Comparison of ENCODE assay signal across 11 cellular contexts in genomic region chr18:23142285-23142929, GRCh38. TPM values are rescaled to one million over a fixed set of nuclear protein-coding genes. Genes with fewer than 3 reads are reported as not detected.
DNase-seq lines count a peak whose midpoint lies in the region; ATAC-seq, FAIRE-seq and TF ChIP-seq lines count a peak whose summit lies in the region.
"Had no signal": no experiment of that assay in that cellular context is flagged by ENCODE, and none has a peak within 500 bp of the region (broad histone marks: within the 10 kb centered on the region; RNA-seq: fewer than 3 reads in every experiment).

No MANE protein-coding gene starts in this region.

- H3K9me2 ChIP-seq in PC-3 (replicated peaks; ENCODE audit: low read length): no peaks in the 10 kb centered on the region

- H3K27ac Mint-ChIP-seq in Caco-2 (ENCODE audit: unreplicated experiment) (peak overlapping the region; percentile 95), nephron progenitor cell (peak overlapping the region; percentile 49)

- H3K4me1 ChIP-seq in Caco-2 (peaks cover 48% of the 10 kb centered on the region), PC-3 (ENCODE audit: insufficient read depth, low read length) (peaks cover 46% of the 10 kb centered on the region), endothelial cell of umbilical vein (ENCODE audit: control insufficient read depth, extremely low read depth, insufficient read depth, low read length) (peaks cover 40% of the 10 kb centered on the region), testis (peaks cover 29% of the 10 kb centered on the region)

- BruUV-seq in Caco-2 (replicated peaks; lab: Mats Ljungman, UMichigan) (no TSS peak), PC-3 (replicated peaks; lab: Mats Ljungman, UMichigan) (no TSS peak), endothelial cell of umbilical vein (replicated peaks; lab: Mats Ljungman, UMichigan) (no TSS peak)

- H4K20me1 ChIP-seq in PC-3 (ENCODE audit: low read length): peaks cover 20% of the 10 kb centered on the region; the same call in 1 of the 2 replicates
- H4K20me1 ChIP-seq in endothelial cell of umbilical vein (replicated peaks; ENCODE audit: control insufficient read depth, extremely low read depth, insufficient read depth, low read length): no peaks in the 10 kb centered on the region

- WGBS in testis, 2 donors: 63 to 70% methylated on average over 5 to 6 of the region's 6 CpGs

- TF ChIP-seq POLR2A in endothelial cell of umbilical vein (IDR thresholded peaks at IDR 0.05; ENCODE audit: low read depth, low read length) (peak; percentile 4), testis (IDR thresholded peaks at IDR 0.05) (no peak)

- H3K9me3 Mint-ChIP-seq in Caco-2 (ENCODE audit: unreplicated experiment) (no peaks in the 10 kb centered on the region), nephron progenitor cell (no peaks in the 10 kb centered on the region)

- H3K4me3 Mint-ChIP-seq in Caco-2 (ENCODE audit: unreplicated experiment) (no peak overlapping the region), nephron progenitor cell (no peak overlapping the region)

- no peaks in the 10 kb centered on the region for H3K9me1 ChIP-seq in endothelial cell of umbilical vein (replicated peaks; ENCODE audit: control insufficient read depth, extremely low read depth, insufficient read depth, low read length)

- peak overlapping the region; percentile 91 for H3K27ac ChIP-seq in PC-3 (ENCODE audit: low read length)
- H3K27ac ChIP-seq in endothelial cell of umbilical vein (ENCODE audit: insufficient read depth, low read depth, low read length): no peak overlapping the region
- H3K27ac ChIP-seq in testis: no peak overlapping the region

- CTCF ChIA-PET in Caco-2 (lab: Charles Lee): interaction anchor here (1.5 kb wide), 1 partner anchor 11 kb away, joined by 5 read pairs; no protein-coding TSS in a partner anchor
- CTCF ChIA-PET in PC-3 (lab: Charles Lee): no interaction called here
- CTCF ChIA-PET in endothelial cell of umbilical vein (lab: Charles Lee): interaction anchor here (1.4 kb wide), 1 partner anchor 236 kb away, joined by 4 read pairs; no protein-coding TSS in a partner anchor

- peaks cover 5% of the 10 kb centered on the region for H3K36me3 ChIP-seq in Caco-2 (ENCODE audit: control insufficient read depth, insufficient read depth, low read length)
- H3K36me3 ChIP-seq in PC-3 (ENCODE audit: low read depth, low read length): no peaks in the 10 kb centered on the region
- peaks cover 0 to 5% of the 10 kb centered on the region in 2 experiments for H3K36me3 ChIP-seq in endothelial cell of umbilical vein (ENCODE audit: control insufficient read depth in 2 of 2, extremely low read depth in 1 of 2, insufficient read depth in 2 of 2, low read length in 2 of 2)
- H3K36me3 ChIP-seq in testis (ENCODE audit: low read depth, missing control alignments): no peaks in the 10 kb centered on the region

- intact Hi-C loops in Caco-2 (cut with micrococcal nuclease; ENCODE audit: unreplicated experiment) (loop anchor here (5.0 kb wide), 2 partner anchors 35 to 55 kb away; no protein-coding TSS in a partner anchor), PC-3 (cut with micrococcal nuclease) (loop anchor here (5.0 kb wide), 1 partner anchor 85 kb away; no protein-coding TSS in a partner anchor), endothelial cell of umbilical vein (cut with micrococcal nuclease) (no loop called here), testis (cut with DNase I; ENCODE audit: low total_unique reads) (no loop called here)

- no peak for TF ChIP-seq CTCF in Caco-2 (IDR thresholded peaks at IDR 0.05; ENCODE audit: insufficient read depth in 1 of 2, low read depth in 1 of 2, low read length in 1 of 2, severe bottlenecking in 1 of 2, unreplicated experiment in 1 of 2)
- TF ChIP-seq CTCF in PC-3 (conservative IDR thresholded peaks at IDR 0.05; ENCODE audit: low read depth, low read length): no peak
- TF ChIP-seq CTCF in endothelial cell of umbilical vein (IDR thresholded peaks at IDR 0.05; ENCODE audit: extremely low read depth in 1 of 2, insufficient read depth in 1 of 2, low read depth in 1 of 2, low read length in 2 of 2): no peak
- TF ChIP-seq CTCF in nephron progenitor cell (IDR thresholded peaks at IDR 0.05): no peak
- TF ChIP-seq CTCF in testis (IDR thresholded peaks at IDR 0.05): no peak

- H2AFZ ChIP-seq in PC-3 (ENCODE audit: low read length): no peak overlapping the region
- no peak overlapping the region for H2AFZ ChIP-seq in endothelial cell of umbilical vein (ENCODE audit: low read depth, low read length)

- DNase-seq in Caco-2 (no peak), PC-3 (peak; percentile 90), endothelial cell of umbilical vein (ENCODE audit: low read depth, low spot score) (no peak), nephron progenitor cell (no peak), amygdala (lab: John Stamatoyannopoulos, UW) (no peak), testis (no peak), globus pallidus (ENCODE audit: low spot score) (no peak)
- DNase-seq: activated T-cell treated with anti-CD3 and anti-CD28 coated beads for 4 hours; naive thymus-derived CD4-positive, alpha-beta T cell; SHP77 treated with DMSO at 0.1 percent for 48 hours had no signal

- POLR2A ChIA-PET in Caco-2 (lab: Charles Lee): interaction anchor here (1.6 kb wide), 1 partner anchor 40 kb away, joined by 10 read pairs; no protein-coding TSS in a partner anchor
- POLR2A ChIA-PET in PC-3 (lab: Charles Lee; ENCODE audit: unreplicated experiment): no interaction called here
- POLR2A ChIA-PET in endothelial cell of umbilical vein (lab: Charles Lee): no interaction called here

- H3K36me3 Mint-ChIP-seq in Caco-2 (ENCODE audit: insufficient read depth, unreplicated experiment): peaks cover 13% of the 10 kb centered on the region
- H3K36me3 Mint-ChIP-seq in nephron progenitor cell (ENCODE audit: low read depth): peaks cover 6% of the 10 kb centered on the region

- H3K9me3 ChIP-seq in Caco-2 (no peaks in the 10 kb centered on the region), PC-3 (ENCODE audit: low read length) (no peaks in the 10 kb centered on the region), endothelial cell of umbilical vein (replicated peaks; ENCODE audit: control insufficient read depth, insufficient read depth, low read length) (no peaks in the 10 kb centered on the region), testis (no peaks in the 10 kb centered on the region)

- peak; percentile 24 for FAIRE-seq in endothelial cell of umbilical vein (lab: Jason Lieb, UNC)

- ATAC-seq in PC-3 (peak; percentile 73), HG02981 (IDR thresholded peaks at IDR 0.05; ENCODE audit: unreplicated experiment) (no peak)

- H3K27me3 Mint-ChIP-seq in Caco-2 (ENCODE audit: insufficient read depth, unreplicated experiment): no peaks in the 10 kb centered on the region
- peaks cover 7% of the 10 kb centered on the region for H3K27me3 Mint-ChIP-seq in nephron progenitor cell (ENCODE audit: low read depth, poor library complexity)

- peaks cover 77% of the 10 kb centered on the region for H3K79me2 ChIP-seq in PC-3 (ENCODE audit: low read length)
- H3K79me2 ChIP-seq in endothelial cell of umbilical vein (ENCODE audit: control insufficient read depth, insufficient read depth, low read length): peaks cover 77% of the 10 kb centered on the region

- peaks cover 5% of the 10 kb centered on the region for H3F3A ChIP-seq in PC-3 (ENCODE audit: low read length, unreplicated experiment)

- H3K4me2 ChIP-seq in PC-3 (ENCODE audit: low read length) (peak overlapping the region; percentile 72), endothelial cell of umbilical vein (ENCODE audit: insufficient read depth, low read length) (no peak overlapping the region)

- H3K4me3 ChIP-seq in Caco-2 (ENCODE audit: low read depth, low read length): no peak overlapping the region
- H3K4me3 ChIP-seq in PC-3 (ENCODE audit: low read length): 0 out of 2 replicates have a peak overlapping the region, but pooled peaks have one; percentile 5
- H3K4me3 ChIP-seq in endothelial cell of umbilical vein (replicated peaks in 1 of 3; ENCODE audit: insufficient read depth in 1 of 3, low read depth in 1 of 3, low read length in 3 of 3): no peak overlapping the region
- no peak overlapping the region for H3K4me3 ChIP-seq in testis

- H3K4me1 Mint-ChIP-seq in Caco-2 (ENCODE audit: low read depth, unreplicated experiment): peaks cover 32% of the 10 kb centered on the region
- peaks cover 93% of the 10 kb centered on the region for H3K4me1 Mint-ChIP-seq in nephron progenitor cell

- H3K9ac ChIP-seq in PC-3 (ENCODE audit: low read length) (peak overlapping the region; percentile 61), endothelial cell of umbilical vein (replicated peaks; ENCODE audit: extremely low read depth, insufficient read depth, low read length) (no peak overlapping the region)

- dilution Hi-C loops in endothelial cell of umbilical vein (cut with MboI; ENCODE audit: extremely low pct_ligation_motif_present, low sequenced_read_pairs): no loop called here

- H3K27me3 ChIP-seq in Caco-2 (replicated peaks; ENCODE audit: control insufficient read depth, insufficient read depth, low read length) (no peaks in the 10 kb centered on the region), PC-3 (ENCODE audit: low read length) (no peaks in the 10 kb centered on the region), endothelial cell of umbilical vein (ENCODE audit: control insufficient read depth in 2 of 2, insufficient read depth in 2 of 2, low read length in 2 of 2) (no peaks in the 10 kb centered on the region), testis (no peaks in the 10 kb centered on the region)

TF ChIP-seq in endothelial cell of umbilical vein, 7 proteins besides CTCF, POLR2A, EP300 and RAD21:
- TF ChIP-seq FOS (IDR thresholded peaks at IDR 0.05; ENCODE audit: borderline replicate concordance, insufficient read depth, low read length) (peak; percentile 36), POLR2AphosphoS5 (IDR thresholded peaks at IDR 0.05; ENCODE audit: insufficient read depth, low read depth, low read length) (no peak), JUN (IDR thresholded peaks at IDR 0.05; ENCODE audit: borderline replicate concordance, insufficient read depth, insufficient read length, low read depth) (peak; percentile 51), GATA2 (IDR thresholded peaks at IDR 0.05; ENCODE audit: insufficient read depth, insufficient read length, low read depth, low read length) (no peak)
TF ChIP-seq in endothelial cell of umbilical vein: peak in this region for 2.

RNA-seq across cellular contexts. Expression of gene CABLES1, which starts 7.1 kb away (rescaled TPM):
- total RNA-seq in Caco-2 (2022) (27.2 and 29.5 TPM in 2 replicates), PC-3 (2014; rRNA removed) (18.6 and 20.5 TPM in 2 replicates), endothelial cell of umbilical vein (55.0 and 71.1 TPM in 2 replicates), testis (10 to 100 TPM; 12.0 to 15.8 TPM)
- polyA plus RNA-seq in endothelial cell of umbilical vein (28.7 and 40.2 TPM in 2 replicates), testis (ENCODE audit: insufficient read depth, low read depth, low replicate concordance) (6.2 TPM)
- 46.8 and 51.2 TPM in 2 replicates for polyA plus RNA-seq in endothelial cell of umbilical vein (2011; cell fraction: cytosol; rRNA removed)
- 66.8 and 77.1 TPM in 2 replicates for polyA plus RNA-seq in endothelial cell of umbilical vein (2011; cell fraction: nucleus; rRNA removed)
- polyA plus RNA-seq in endothelial cell of umbilical vein (2012): 66.6 TPM in 2 replicates
- 73.3 and 73.9 TPM in 2 replicates for polyA minus RNA-seq in endothelial cell of umbilical vein
- polyA minus RNA-seq in endothelial cell of umbilical vein (2011; cell fraction: cytosol; rRNA and poly(A)+ RNA removed): 7.8 TPM
- 87.4 and 92.3 TPM in 2 replicates for polyA minus RNA-seq in endothelial cell of umbilical vein (2011; cell fraction: nucleus; rRNA and poly(A)+ RNA removed)
- polyA plus RNA-seq: naive thymus-derived CD4-positive, alpha-beta T cell had no signal

Comparison
In these comparisons a context has a peak if more than half of its experiments do, and no peak if none do; other contexts are left out.
1. intact Hi-C loops: an anchor here in Caco-2 (5.0 kb wide) and PC-3 (5.0 kb wide); none called in endothelial cell of umbilical vein and testis.